In genomic region chr4:122827258-122827887, GRCh38 we compare ENCODE assay signal across 8 cellular contexts. TPM values are rescaled to one million over a fixed set of nuclear protein-coding genes. Genes with fewer than 3 reads are reported as not detected.
DNase-seq lines count a peak whose midpoint lies in the region; ATAC-seq and TF ChIP-seq lines count a peak whose summit lies in the region.

No MANE protein-coding gene starts in this region.

- H3K36me3 ChIP-seq in Caco-2 (ENCODE audit: control insufficient read depth, insufficient read depth, low read length) (no peaks in the 10 kb centered on the region), SJCRH30 (no peaks in the 10 kb centered on the region)

- intact Hi-C loops in Caco-2 (cut with micrococcal nuclease; ENCODE audit: unreplicated experiment): loop anchor here (5.0 kb wide), 1 partner anchor 95 kb away; the partner anchor contains the start of gene NUDT6

- no peaks in the 10 kb centered on the region for H3K4me1 Mint-ChIP-seq in Caco-2 (ENCODE audit: low read depth, unreplicated experiment)

- CTCF ChIA-PET in Caco-2 (lab: Charles Lee): interaction anchor here (0.7 to 1.0 kb wide), 2 partner anchors 94 to 95 kb away, joined by 3 read pairs; partner anchors contain the start of gene BBS12

- H3K36me3 Mint-ChIP-seq in Caco-2 (ENCODE audit: insufficient read depth, unreplicated experiment): no peaks in the 10 kb centered on the region

- H3K9me3 Mint-ChIP-seq in Caco-2 (ENCODE audit: unreplicated experiment): no peaks in the 10 kb centered on the region

- peak overlapping the region; percentile 36 for H3K27ac Mint-ChIP-seq in Caco-2 (ENCODE audit: unreplicated experiment)

- POLR2A ChIA-PET in Caco-2 (lab: Charles Lee): interaction anchor here (0.8 kb wide), 1 partner anchor 95 kb away, joined by 3 read pairs; the partner anchor contains the start of gene BBS12

- peak overlapping the region; percentile 77 for H3K4me3 Mint-ChIP-seq in Caco-2 (ENCODE audit: unreplicated experiment)

- no peaks in the 10 kb centered on the region for H3K27me3 ChIP-seq in Caco-2 (replicated peaks; ENCODE audit: control insufficient read depth, insufficient read depth, low read length)
- no peaks in the 10 kb centered on the region for H3K27me3 ChIP-seq in SJCRH30

- no peaks in the 10 kb centered on the region for H3K4me1 ChIP-seq in Caco-2
- peaks cover 1% of the 10 kb centered on the region; the same call in 1 of the 2 replicates for H3K4me1 ChIP-seq in SJCRH30

- H3K27me3 Mint-ChIP-seq in Caco-2 (ENCODE audit: insufficient read depth, unreplicated experiment): peaks cover 5% of the 10 kb centered on the region

- TF ChIP-seq CTCF in Caco-2 (IDR thresholded peaks at IDR 0.05; ENCODE audit: insufficient read depth in 1 of 2, low read depth in 1 of 2, low read length in 1 of 2, severe bottlenecking in 1 of 2, unreplicated experiment in 1 of 2): no peak
- peak; percentile 4 for TF ChIP-seq CTCF in cardiac fibroblast (IDR thresholded peaks at IDR 0.05; ENCODE audit: low read depth, low read length)

- peak; percentile 43 for ATAC-seq in GM19025 (IDR thresholded peaks at IDR 0.05; ENCODE audit: low read depth, unreplicated experiment)
- ATAC-seq in HG03108 (IDR thresholded peaks at IDR 0.05; ENCODE audit: unreplicated experiment): peak; percentile 45

- H3K27ac ChIP-seq in SJCRH30: peak overlapping the region; percentile 37; the same call in 1 of the 2 replicates

- H3K4me3 ChIP-seq in Caco-2 (ENCODE audit: low read depth, low read length): peak overlapping the region; percentile 45
- peak overlapping the region; percentile 72 for H3K4me3 ChIP-seq in SJCRH30
- H3K4me3 ChIP-seq in cardiac fibroblast (replicated peaks in 1 of 2; ENCODE audit: low read depth in 2 of 2, low read length in 2 of 2): peak overlapping the region; percentile 86 to 94

- no peaks in the 10 kb centered on the region for H3K9me3 ChIP-seq in Caco-2
- no peaks in the 10 kb centered on the region for H3K9me3 ChIP-seq in SJCRH30 (replicated peaks)

- DNase-seq in Caco-2 (peak in 1 of 2 experiments; percentile 45), SJCRH30 (peak; percentile 70 to 74), cardiac fibroblast (ENCODE audit: low read depth in 2 of 2) (peak; percentile 56 to 61), islet precursor cell (peak; percentile 70), NCI-H1694 treated with DMSO at 0.1 percent for 48 hours (lab: John Stamatoyannopoulos, UW) (no peak)
- DNase-seq in stimulated activated CD4-positive, alpha-beta T cell treated with anti-CD3 and anti-CD28 coated beads, Interleukin-15, amount 100 ng/mL, for 24 hours: peak; percentile 45

- BruUV-seq in Caco-2 (replicated peaks; lab: Mats Ljungman, UMichigan): no TSS peak

RNA-seq across cellular contexts. Expression of gene FGF2, which starts 0.7 kb away (rescaled TPM):
- total RNA-seq in Caco-2 (2022): 0.19 and 0.20 TPM in 2 replicates
- 11.1 and 11.7 TPM in 2 replicates for total RNA-seq in SJCRH30 (2014; rRNA removed; shearing (Covaris generic))

Comparison
In these comparisons a context has a peak if more than half of its experiments do, and no peak if none do; other contexts are left out.
1. RNA of gene FGF2, which starts 0.7 kb away (total RNA-seq): 11.1 to 11.7 TPM in SJCRH30; 0.19 to 0.20 TPM in Caco-2; every median in the first group is over 10 times any median in the second.
2. Peak in every context shown above with its lines, with median percentiles within 50 percentile points of each other: H3K4me3 ChIP-seq.